ENCODE assay signal across 7 cellular contexts in the genomic region with DNA sequence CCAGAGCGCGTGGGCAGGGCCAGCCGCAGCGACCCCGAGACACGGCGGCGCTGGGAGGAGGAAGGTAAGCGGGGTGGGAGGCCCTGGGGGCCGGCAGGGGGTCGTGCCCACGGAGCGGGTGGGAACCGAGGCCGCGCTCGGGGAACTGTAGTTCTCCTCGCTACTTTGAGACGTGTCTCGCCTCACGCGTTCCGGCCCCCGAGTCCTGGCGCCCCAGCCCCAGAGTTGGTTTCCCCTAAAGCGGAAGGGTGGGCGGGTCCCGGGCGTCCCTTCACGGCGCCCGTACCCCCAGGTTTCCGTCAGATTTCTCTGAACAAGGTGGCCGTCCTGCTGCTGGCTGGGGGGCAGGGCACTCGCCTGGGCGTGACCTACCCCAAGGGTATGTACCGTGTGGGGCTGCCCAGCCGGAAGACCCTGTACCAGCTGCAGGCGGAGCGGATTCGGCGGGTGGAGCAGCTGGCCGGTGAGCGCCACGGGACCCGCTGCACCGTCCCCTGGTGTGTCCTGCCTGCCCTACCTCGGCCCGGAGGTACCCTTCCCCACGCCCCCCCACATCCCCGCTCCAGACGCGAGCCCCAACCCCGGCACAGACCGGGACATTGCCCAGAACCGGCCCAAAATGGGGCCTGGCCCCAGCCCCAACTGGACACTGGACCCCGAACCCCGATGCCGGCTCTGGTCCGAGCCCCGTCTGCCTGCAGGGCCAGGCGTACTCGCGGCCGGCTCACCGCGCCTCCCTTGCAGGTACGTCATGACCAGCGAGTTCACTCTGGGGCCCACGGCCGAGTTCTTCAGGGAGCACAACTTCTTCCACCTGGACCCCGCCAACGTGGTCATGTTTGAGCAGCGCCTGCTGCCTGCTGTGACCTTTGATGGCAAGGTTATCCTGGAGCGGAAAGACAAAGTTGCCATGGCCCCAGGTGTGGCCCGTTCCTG. TPM values are rescaled to one million over a fixed set of nuclear protein-coding genes. Genes with fewer than 3 reads are reported as not detected.
A peak's percentile ranks its signal among the peaks of the same experiment; 100 is the strongest.
DNase-seq lines count a peak whose midpoint lies in the region; ATAC-seq and TF ChIP-seq lines count a peak whose summit lies in the region.
"Had no signal": no experiment of that assay in that cellular context is flagged by ENCODE, and none has a peak within 500 bp of the region (broad histone marks: within the 10 kb centered on the region; RNA-seq: fewer than 3 reads in every experiment).

No MANE protein-coding gene starts in this region.

- peak in 3 of 5 donors; percentile 24 to 53 (median 30) for DNase-seq in CD4-positive, alpha-beta memory T cell
- peak; percentile 28 for DNase-seq in adipocyte (ENCODE audit: low read depth)
- DNase-seq in glutamatergic neuron: no peak
- no peak for DNase-seq in NCI-H2029 treated with DMSO at 0.1 percent for 48 hours (lab: John Stamatoyannopoulos, UW)

- peaks cover 0 to 3% of the 10 kb centered on the region in 2 donors for H3K36me3 Mint-ChIP-seq in CD4-positive, alpha-beta memory T cell
- H3K36me3 Mint-ChIP-seq in glutamatergic neuron (ENCODE audit: unreplicated experiment): no peaks in the 10 kb centered on the region

- intact Hi-C loops in CD4-positive, alpha-beta memory T cell (cut with micrococcal nuclease): no loop called here

- peak overlapping the region in 1 of 7 donors; percentile 63 for H3K27ac Mint-ChIP-seq in CD4-positive, alpha-beta memory T cell
- H3K27ac Mint-ChIP-seq in glutamatergic neuron (ENCODE audit: unreplicated experiment): no peak overlapping the region

- H3K4me1 ChIP-seq in CD4-positive, alpha-beta memory T cell (ENCODE audit: insufficient read depth, low read length): peaks cover 8% of the 10 kb centered on the region
- H3K4me1 ChIP-seq in adipocyte (ENCODE audit: control insufficient read depth, insufficient read depth, low read length) (peaks cover 11% of the 10 kb centered on the region), muscle layer of colon (ENCODE audit: insufficient read depth, low read length) (peaks cover 8% of the 10 kb centered on the region)

- no peaks in the 10 kb centered on the region for H3K27me3 Mint-ChIP-seq in CD4-positive, alpha-beta memory T cell
- peaks cover 12% of the 10 kb centered on the region for H3K27me3 Mint-ChIP-seq in glutamatergic neuron (ENCODE audit: unreplicated experiment)

- H3K9me3 Mint-ChIP-seq in CD4-positive, alpha-beta memory T cell: no peaks in the 10 kb centered on the region
- peaks cover 8% of the 10 kb centered on the region for H3K9me3 Mint-ChIP-seq in glutamatergic neuron (ENCODE audit: unreplicated experiment)

- no peaks in the 10 kb centered on the region for H3K27me3 ChIP-seq in CD4-positive, alpha-beta memory T cell (ENCODE audit: insufficient read depth, low read length)
- H3K27me3 ChIP-seq in adipocyte (replicated peaks; ENCODE audit: control insufficient read depth, insufficient read depth, low read length): no peaks in the 10 kb centered on the region
- peaks cover 7 to 37% of the 10 kb centered on the region in 2 donors for H3K27me3 ChIP-seq in muscle layer of colon (ENCODE audit: control insufficient read depth in 1 of 2, insufficient read depth in 2 of 2, low read length in 2 of 2)

- no peak for TF ChIP-seq CTCF in glutamatergic neuron (IDR thresholded peaks at IDR 0.05; ENCODE audit: partially characterized antibody, unreplicated experiment)

- CTCF ChIA-PET in CD4-positive, alpha-beta memory T cell (lab: Charles Lee; ENCODE audit: partially characterized antibody): interaction anchor here (1.5 to 2.6 kb wide), 4 partner anchors 10 to 31 kb away, joined by 6 to 16 read pairs (median 10); a partner anchor contains a TSS

- no peaks in the 10 kb centered on the region for H3K9me3 ChIP-seq in CD4-positive, alpha-beta memory T cell (ENCODE audit: control insufficient read depth in 1 of 2, low read length in 2 of 2)
- H3K9me3 ChIP-seq in adipocyte (ENCODE audit: control insufficient read depth, low read length): no peaks in the 10 kb centered on the region
- no peaks in the 10 kb centered on the region for H3K9me3 ChIP-seq in muscle layer of colon (ENCODE audit: low read length)

- POLR2A ChIA-PET in CD4-positive, alpha-beta memory T cell (lab: Charles Lee; ENCODE audit: partially characterized antibody): interaction anchor here (0.9 to 2.6 kb wide), 8 partner anchors 9 to 350 kb away, joined by 3 to 30 read pairs (median 4); a partner anchor contains a TSS

- peaks cover 0 to 3% (median 1%) of the 10 kb centered on the region in 4 donors for H3K4me1 Mint-ChIP-seq in CD4-positive, alpha-beta memory T cell
- H3K4me1 Mint-ChIP-seq in glutamatergic neuron (ENCODE audit: low read depth, unreplicated experiment): no peaks in the 10 kb centered on the region

- no peaks in the 10 kb centered on the region for H3K36me3 ChIP-seq in CD4-positive, alpha-beta memory T cell (ENCODE audit: insufficient read depth, low read length)
- H3K36me3 ChIP-seq in adipocyte (ENCODE audit: control insufficient read depth, insufficient read depth, low read length, severe bottlenecking) (peaks cover 27% of the 10 kb centered on the region), muscle layer of colon (ENCODE audit: insufficient read depth, low read length) (peaks cover 6% of the 10 kb centered on the region)

- H3K27ac ChIP-seq in CD4-positive, alpha-beta memory T cell (ENCODE audit: low read depth, low read length): peak overlapping the region; percentile 38
- no peak overlapping the region for H3K27ac ChIP-seq in muscle layer of colon (ENCODE audit: low read depth, low read length)

- peak overlapping the region; percentile 35 to 82 (median 71) for H3K4me3 Mint-ChIP-seq in CD4-positive, alpha-beta memory T cell
- H3K4me3 Mint-ChIP-seq in glutamatergic neuron (ENCODE audit: unreplicated experiment): no peak overlapping the region

- H3K9ac ChIP-seq in adipocyte (ENCODE audit: low read length) (peak overlapping the region; percentile 84), muscle layer of colon (ENCODE audit: low read length) (no peak overlapping the region)

- peak overlapping the region in 1 of 2 donors; percentile 45 for H3K4me3 ChIP-seq in CD4-positive, alpha-beta memory T cell (ENCODE audit: low read length in 2 of 2)
- H3K4me3 ChIP-seq in adipocyte (ENCODE audit: low read length) (peak overlapping the region; percentile 81), muscle layer of colon (ENCODE audit: low read depth in 1 of 2, low read length in 2 of 2) (peak overlapping the region; percentile 38 to 41)

- peak; percentile 23 for ATAC-seq in HG03175 (IDR thresholded peaks at IDR 0.05; ENCODE audit: unreplicated experiment)

RNA-seq across cellular contexts. Expression of a gene that starts 0.7 kb away (rescaled TPM):
- total RNA-seq in CD4-positive, alpha-beta memory T cell: 10 to 100 TPM; 10.6 to 12.5 TPM
- 1 to 10 TPM in 1 of 2 donors, under 1 TPM in 1; 0.81 to 2.9 TPM for polyA plus RNA-seq in CD4-positive, alpha-beta memory T cell
- 5.1 TPM for total RNA-seq in glutamatergic neuron (ENCODE audit: unreplicated experiment)

RNA-seq across cellular contexts. Expression of a gene that starts 7.7 kb away (rescaled TPM):
- total RNA-seq in CD4-positive, alpha-beta memory T cell: under 1 TPM; 0.09 to 0.11 TPM
- under 1 TPM; 0.10 to 0.15 TPM for polyA plus RNA-seq in CD4-positive, alpha-beta memory T cell
- total RNA-seq in glutamatergic neuron (ENCODE audit: unreplicated experiment): 13.5 TPM

RNA-seq across cellular contexts. Expression of a gene that starts 8.8 kb away (rescaled TPM):
- total RNA-seq in CD4-positive, alpha-beta memory T cell: 10 to 100 TPM; 63.3 to 71.0 TPM
- 10 to 100 TPM; 35.4 to 37.5 TPM for polyA plus RNA-seq in CD4-positive, alpha-beta memory T cell
- 59.8 TPM for total RNA-seq in glutamatergic neuron (ENCODE audit: unreplicated experiment)

RNA-seq across cellular contexts. Expression of a gene that starts 24.2 kb away (rescaled TPM):
- not detected for total RNA-seq in CD4-positive, alpha-beta memory T cell
- polyA plus RNA-seq in CD4-positive, alpha-beta memory T cell: not detected
- 0.69 TPM for total RNA-seq in glutamatergic neuron (ENCODE audit: unreplicated experiment)
- total RNA-seq: subcutaneous adipose tissue had no signal

RNA-seq across cellular contexts. Expression of a gene that starts 32.0 kb away (rescaled TPM):
- 10 to 100 TPM; 20.7 to 21.4 TPM for total RNA-seq in CD4-positive, alpha-beta memory T cell
- 10 to 100 TPM; 22.8 to 32.2 TPM for polyA plus RNA-seq in CD4-positive, alpha-beta memory T cell
- total RNA-seq in glutamatergic neuron (ENCODE audit: unreplicated experiment): 260 TPM

Comparison
In these comparisons a context has a peak if more than half of its experiments do, and no peak if none do; other contexts are left out.
1. DNase-seq: peak in CD4-positive, alpha-beta memory T cell (3 of 5) and adipocyte (single experiment); none in glutamatergic neuron (single experiment) and NCI-H2029 treated with DMSO at 0.1 percent for 48 hours (single experiment).
2. RNA of a gene that starts 7.7 kb away (total RNA-seq): 13.5 TPM in glutamatergic neuron (single experiment); 0.09 to 0.11 TPM in CD4-positive, alpha-beta memory T cell; every median in the first group is over 10 times any median in the second.